Comparison of ENCODE assay signal across 20 cellular contexts in genomic region chr14:58465425-58465824, GRCh38. TPM values are rescaled to one million over a fixed set of nuclear protein-coding genes. Genes with fewer than 3 reads are reported as not detected.
DNase-seq lines count a peak whose midpoint lies in the region; ATAC-seq and TF ChIP-seq lines count a peak whose summit lies in the region.
"Had no signal": no experiment of that assay in that cellular context is flagged by ENCODE, and none has a peak within 500 bp of the region (broad histone marks: within the 10 kb centered on the region; RNA-seq: fewer than 3 reads in every experiment).

No MANE protein-coding gene starts in this region.

- CTCF ChIA-PET in MCF 10A (lab: Yijun Ruan, JAX), result no interaction called here

- TF ChIP-seq CTCF in MCF 10A (IDR thresholded peaks at IDR 0.05; ENCODE audit: unreplicated experiment), result no peak
- TF ChIP-seq CTCF in breast epithelium (IDR thresholded peaks at IDR 0.05), result no peak
- TF ChIP-seq CTCF in fibroblast of villous mesenchyme (IDR thresholded peaks at IDR 0.05; ENCODE audit: insufficient read depth, low read depth, low read length), result no peak

- H3K36me3 Mint-ChIP-seq in MCF 10A (ENCODE audit: insufficient read depth, unreplicated experiment), result peaks cover 33% of the 10 kb centered on the region

- no peaks in the 10 kb centered on the region for H3K4me1 Mint-ChIP-seq in MCF 10A (ENCODE audit: insufficient read depth, unreplicated experiment)
- H3K4me1 Mint-ChIP-seq: CD8-positive, alpha-beta memory T cell had no signal

- H3K9ac ChIP-seq in adipocyte (ENCODE audit: low read length), result no peak overlapping the region

- H3K4me1 ChIP-seq in breast epithelium (no peaks in the 10 kb centered on the region), adipocyte (ENCODE audit: control insufficient read depth, insufficient read depth, low read length) (no peaks in the 10 kb centered on the region)
- H3K4me1 ChIP-seq: prostate gland, suprapubic skin had no signal

- H3K9me3 ChIP-seq in breast epithelium (no peaks in the 10 kb centered on the region), adipocyte (ENCODE audit: control insufficient read depth, low read length) (no peaks in the 10 kb centered on the region)
- H3K9me3 ChIP-seq: MG63, prostate gland, suprapubic skin had no signal

- no peak for ATAC-seq in HG03520 (IDR thresholded peaks at IDR 0.05; ENCODE audit: unreplicated experiment)
- ATAC-seq in stimulated activated naive CD8-positive, alpha-beta T cell treated with anti-CD3 and anti-CD28 coated beads, Interleukin-15, Interleukin-2, amounts not matched to agents 100 U/mL and 50 U/mL, for 24 hours, result no peak
- ATAC-seq: left lobe of liver had no signal

- peak; percentile 34 for DNase-seq in MCF 10A (ENCODE audit: unreplicated experiment)
- DNase-seq in breast epithelium (ENCODE audit: low spot score in 2 of 2), result no peak
- peak; percentile 19 for DNase-seq in adipocyte (ENCODE audit: low read depth)
- DNase-seq in fibroblast of villous mesenchyme (ENCODE audit: low read depth), result peak; percentile 14
- DNase-seq in central memory CD4-positive, alpha-beta T cell, result no peak
- DNase-seq in stimulated activated naive CD8-positive, alpha-beta T cell treated with anti-CD3 and anti-CD28 coated beads, Interleukin-15, Interleukin-2, amounts not matched to agents 100 U/mL and 50 U/mL, for 24 hours, result no peak
- no peak for DNase-seq in NCI-H82 treated with DMSO at 0.1 percent for 48 hours (lab: John Stamatoyannopoulos, UW; ENCODE audit: unreplicated experiment)
- DNase-seq: activated gamma-delta T cell treated with Interleukin-2 at 50 U/mL for 16 hours; caudate nucleus; CD8-positive, alpha-beta memory T cell; GF-D8; MG63; naive B cell; NCI-H2029 treated with DMSO at 0.1 percent for 48 hours; NCI-H526 treated with DMSO at 0.1 percent for 48 hours; T-helper 2 cell had no signal

- no TSS peak for BruUV-seq in MCF 10A (replicated peaks; lab: Mats Ljungman, UMichigan)

- no peak overlapping the region for H3K4me3 Mint-ChIP-seq in MCF 10A (ENCODE audit: unreplicated experiment)
- H3K4me3 Mint-ChIP-seq: CD8-positive, alpha-beta memory T cell; naive B cell had no signal

- no peaks in the 10 kb centered on the region for H3K27me3 Mint-ChIP-seq in MCF 10A (ENCODE audit: insufficient read depth, unreplicated experiment)
- H3K27me3 Mint-ChIP-seq: CD8-positive, alpha-beta memory T cell; naive B cell had no signal

- H3K4me3 ChIP-seq in breast epithelium, result no peak overlapping the region
- H3K4me3 ChIP-seq in adipocyte (ENCODE audit: low read length), result no peak overlapping the region
- H3K4me3 ChIP-seq in fibroblast of villous mesenchyme (ENCODE audit: low read depth, low read length), result no peak overlapping the region
- H3K4me3 ChIP-seq: MG63, prostate gland, suprapubic skin had no signal

- no peak overlapping the region for H3K27ac ChIP-seq in breast epithelium
- H3K27ac ChIP-seq: prostate gland, suprapubic skin had no signal

- peak overlapping the region; percentile 47 for H3K27ac Mint-ChIP-seq in MCF 10A (ENCODE audit: low read depth, unreplicated experiment)

- no peaks in the 10 kb centered on the region for H3K27me3 ChIP-seq in breast epithelium
- no peaks in the 10 kb centered on the region for H3K27me3 ChIP-seq in adipocyte (replicated peaks; ENCODE audit: control insufficient read depth, insufficient read depth, low read length)
- H3K27me3 ChIP-seq: MG63, suprapubic skin had no signal

- H3K9me3 Mint-ChIP-seq in MCF 10A (ENCODE audit: unreplicated experiment), result no peaks in the 10 kb centered on the region
- H3K9me3 Mint-ChIP-seq: CD8-positive, alpha-beta memory T cell; naive B cell had no signal

- POLR2A ChIA-PET in MCF 10A (lab: Yijun Ruan, JAX), result interaction anchor here (1.0 to 1.3 kb wide), 3 partner anchors 9 to 168 kb away, joined by 4 to 11 read pairs (median 6); partner anchors contain the start of genes KIAA0586 and TIMM9

- no peak for TF ChIP-seq POLR2A in breast epithelium (IDR thresholded peaks at IDR 0.05)

- H3K36me3 ChIP-seq in breast epithelium (no peaks in the 10 kb centered on the region), adipocyte (ENCODE audit: control insufficient read depth, insufficient read depth, low read length, severe bottlenecking) (peaks cover 61% of the 10 kb centered on the region)
- H3K36me3 ChIP-seq: MG63 had no signal

- intact Hi-C loops in MCF 10A (cut with micrococcal nuclease) (no loop called here), breast epithelium (cut with DNase I; ENCODE audit: low total_unique reads) (no loop called here)

RNA-seq across cellular contexts. Expression of gene KIAA0586, which starts 37.9 kb away (rescaled TPM):
- 19.6 and 26.2 TPM in 2 replicates for total RNA-seq in MCF 10A (2022)
- 10 to 100 TPM; 22.3 to 29.6 (median 22.4) TPM for total RNA-seq in breast epithelium
- total RNA-seq in fibroblast of villous mesenchyme, result 23.2 and 30.2 TPM in 2 replicates

RNA-seq across cellular contexts. Expression of gene TIMM9, which starts 38.1 kb away (rescaled TPM):
- total RNA-seq in MCF 10A (2022) (52.8 and 102 TPM in 2 replicates), breast epithelium (10 to 100 TPM; 37.4 to 70.6 (median 58.4) TPM), fibroblast of villous mesenchyme (20.3 and 22.9 TPM in 2 replicates)

Comparison
In these comparisons a context has a peak if more than half of its experiments do, and no peak if none do; other contexts are left out.
1. DNase-seq: peak in MCF 10A (single experiment), adipocyte (single experiment) and fibroblast of villous mesenchyme (single experiment); none in breast epithelium (0 of 2), central memory CD4-positive, alpha-beta T cell (single experiment), stimulated activated naive CD8-positive, alpha-beta T cell treated with anti-CD3 and anti-CD28 coated beads, Interleukin-15, Interleukin-2, amounts not matched to agents 100 U/mL and 50 U/mL, for 24 hours (single experiment) and NCI-H82 treated with DMSO at 0.1 percent for 48 hours (single experiment).